8 cellular contexts compared by ENCODE assay signal in genomic region chr13:78241278-78241919, GRCh38.
DNase-seq lines count a peak whose midpoint lies in the region; ATAC-seq and TF ChIP-seq lines count a peak whose summit lies in the region.

No MANE protein-coding gene starts in this region.

- H2AFZ ChIP-seq in osteoblast (ENCODE audit: low read length): no peak overlapping the region

- DNase-seq in AG10803 (ENCODE audit: low read depth) (peak; percentile 51), HuH-7 (ENCODE audit: low spot score) (peak; percentile 10), RKO (ENCODE audit: low spot score) (peak; percentile 50), epithelial cell of esophagus (ENCODE audit: low read depth) (peak; percentile 50), osteoblast (ENCODE audit: insufficient read length, low spot score, missing footprints) (peak; percentile 0)
- DNase-seq in naive thymus-derived CD4-positive, alpha-beta T cell: no peak

- H3K27me3 ChIP-seq in osteoblast (ENCODE audit: insufficient read depth, low read length): no peaks in the 10 kb centered on the region
- H3K27me3 ChIP-seq in naive thymus-derived CD4-positive, alpha-beta T cell (ENCODE audit: control insufficient read depth in 2 of 2, insufficient read depth in 2 of 2, low read length in 2 of 2): no peaks in the 10 kb centered on the region

- CTCF ChIA-PET in naive thymus-derived CD4-positive, alpha-beta T cell (lab: Charles Lee): no interaction called here

- H3K27me3 Mint-ChIP-seq in naive thymus-derived CD4-positive, alpha-beta T cell: peaks cover 0 to 7% (median 5%) of the 10 kb centered on the region in 5 donors

- POLR2A ChIA-PET in naive thymus-derived CD4-positive, alpha-beta T cell (lab: Charles Lee): no interaction called here

- H3K79me2 ChIP-seq in osteoblast (ENCODE audit: insufficient read depth, low read length): no peaks in the 10 kb centered on the region

- intact Hi-C loops in naive thymus-derived CD4-positive, alpha-beta T cell (cut with micrococcal nuclease): loop anchor here in 1 of 2 donors (1.0 kb wide), 1 partner anchor 737 kb away; no protein-coding TSS in a partner anchor

- H3K4me3 Mint-ChIP-seq in naive thymus-derived CD4-positive, alpha-beta T cell: no peak overlapping the region

- no peak overlapping the region for H3K4me2 ChIP-seq in osteoblast (ENCODE audit: insufficient read depth, low read length)

- H3K27ac ChIP-seq in osteoblast (ENCODE audit: low read depth, low read length): no peak overlapping the region
- H3K27ac ChIP-seq in naive thymus-derived CD4-positive, alpha-beta T cell (ENCODE audit: low read depth, low read length): no peak overlapping the region

- peaks cover 0 to under 1% (median 0%) of the 10 kb centered on the region in 11 donors for H3K9me3 Mint-ChIP-seq in naive thymus-derived CD4-positive, alpha-beta T cell

- no peaks in the 10 kb centered on the region for H3K36me3 ChIP-seq in osteoblast (ENCODE audit: insufficient read depth, low read length)
- no peaks in the 10 kb centered on the region for H3K36me3 ChIP-seq in naive thymus-derived CD4-positive, alpha-beta T cell (ENCODE audit: control insufficient read depth in 2 of 3, insufficient read depth in 3 of 3, low read length in 3 of 3)

- H3K4me1 Mint-ChIP-seq in naive thymus-derived CD4-positive, alpha-beta T cell: no peaks in the 10 kb centered on the region

- H3K27ac Mint-ChIP-seq in naive thymus-derived CD4-positive, alpha-beta T cell: no peak overlapping the region

- TF ChIP-seq CTCF in AG10803 (conservative IDR thresholded peaks at IDR 0.05; ENCODE audit: low read length) (peak; percentile 55), GM12874 (IDR thresholded peaks at IDR 0.05; ENCODE audit: insufficient read depth, low read depth, low read length) (peak; percentile 69), epithelial cell of esophagus (IDR thresholded peaks at IDR 0.05; ENCODE audit: insufficient read depth, low read depth, low read length, missing control alignments) (peak; percentile 76), osteoblast (IDR thresholded peaks at IDR 0.05; ENCODE audit: extremely low read depth, low read depth, low read length) (peak; percentile 52)

- ATAC-seq in GM19395 (IDR thresholded peaks at IDR 0.05; ENCODE audit: unreplicated experiment): no peak
- no peak for ATAC-seq in naive thymus-derived CD4-positive, alpha-beta T cell

- no peaks in the 10 kb centered on the region for H3K4me1 ChIP-seq in osteoblast (ENCODE audit: insufficient read depth, low read length)
- H3K4me1 ChIP-seq in naive thymus-derived CD4-positive, alpha-beta T cell (ENCODE audit: control insufficient read depth in 2 of 2, insufficient read depth in 2 of 2, low read length in 2 of 2): no peaks in the 10 kb centered on the region

- no peaks in the 10 kb centered on the region for H3K9me3 ChIP-seq in osteoblast (ENCODE audit: low read depth, low read length)
- H3K9me3 ChIP-seq in naive thymus-derived CD4-positive, alpha-beta T cell (ENCODE audit: control insufficient read depth in 2 of 3, low read length in 3 of 3): no peaks in the 10 kb centered on the region

- no peaks in the 10 kb centered on the region for H3K36me3 Mint-ChIP-seq in naive thymus-derived CD4-positive, alpha-beta T cell

- H3K4me3 ChIP-seq in AG10803 (ENCODE audit: low read length): no peak overlapping the region
- no peak overlapping the region for H3K4me3 ChIP-seq in epithelial cell of esophagus (ENCODE audit: low read length)
- H3K4me3 ChIP-seq in osteoblast (ENCODE audit: insufficient read depth, low read length): no peak overlapping the region
- no peak overlapping the region for H3K4me3 ChIP-seq in naive thymus-derived CD4-positive, alpha-beta T cell (ENCODE audit: low read length)

- H4K20me1 ChIP-seq in osteoblast (ENCODE audit: insufficient read depth, low read length): no peaks in the 10 kb centered on the region

Comparison
In these comparisons a context has a peak if more than half of its experiments do, and no peak if none do; other contexts are left out.
1. DNase-seq: peak in AG10803 (single experiment), HuH-7 (single experiment), RKO (single experiment), epithelial cell of esophagus (single experiment) and osteoblast (single experiment); none in naive thymus-derived CD4-positive, alpha-beta T cell (0 of 9).
2. Peak in every context shown above with its lines, with median percentiles within 50 percentile points of each other: CTCF ChIP-seq.